Comparison of ENCODE assay signal across 1 cellular context in the genomic region with DNA sequence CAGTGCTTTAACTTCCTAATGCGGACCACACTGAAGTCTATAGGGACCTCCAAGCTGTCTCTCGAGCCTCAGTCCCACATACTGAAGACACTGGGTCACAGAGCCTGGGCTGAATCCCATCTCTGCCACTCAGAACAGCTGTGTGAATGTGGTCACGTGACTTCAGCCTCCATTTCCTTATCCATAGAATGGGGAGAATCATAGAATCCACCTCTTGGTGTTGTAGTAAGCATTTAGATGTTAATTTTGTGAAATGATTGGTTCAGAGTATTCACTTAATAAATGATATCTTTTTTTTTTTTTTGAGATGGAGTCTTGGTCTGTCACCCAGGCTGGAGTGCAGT.
TF ChIP-seq lines count a peak whose summit lies in the region.

No MANE protein-coding gene starts in this region.

TF ChIP-seq in K562, 482 proteins besides CTCF, POLR2A, EP300 and RAD21:
- TF ChIP-seq USF1 (CRISPR knock-in tag; IDR thresholded peaks at IDR 0.05) (peak; percentile 66), PRPF4 (IDR thresholded peaks at IDR 0.05; ENCODE audit: insufficient read depth, low read depth, low read length, poor library complexity, severe bottlenecking) (no peak), ARID1B (IDR thresholded peaks at IDR 0.05) (no peak), CBFA2T2 (conservative IDR thresholded peaks at IDR 0.05) (peak; percentile 58), ZNF695 (CRISPR knock-in tag; IDR thresholded peaks at IDR 0.05) (no peak), MIER1 (IDR thresholded peaks at IDR 0.05; ENCODE audit: low read depth) (no peak), HNRNPLL (IDR thresholded peaks at IDR 0.05; ENCODE audit: low read depth, low read length, poor library complexity, severe bottlenecking) (no peak), ILF3 (IDR thresholded peaks at IDR 0.05; ENCODE audit: borderline replicate concordance) (no peak), TOE1 (IDR thresholded peaks at IDR 0.05; ENCODE audit: borderline replicate concordance) (peak; percentile 65; the same call in 1 of the 2 replicates), TOE1 (CRISPR knock-in tag; IDR thresholded peaks at IDR 0.05; ENCODE audit: borderline replicate concordance, low read depth) (no peak), CC2D1A (IDR thresholded peaks at IDR 0.05) (no peak), BHLHE40 (IDR thresholded peaks at IDR 0.05; ENCODE audit: low read length) (peak; percentile 13), ERF (CRISPR knock-in tag; IDR thresholded peaks at IDR 0.05) (no peak), ZNF239 (CRISPR knock-in tag; IDR thresholded peaks at IDR 0.05) (no peak), GTF3C2 (IDR thresholded peaks at IDR 0.05; ENCODE audit: borderline replicate concordance, extremely low read depth, insufficient read length) (no peak), MCM3 (IDR thresholded peaks at IDR 0.05) (no peak), RFX7 (CRISPR knock-in tag; IDR thresholded peaks at IDR 0.05) (no peak), ZNF134 (CRISPR knock-in tag; conservative IDR thresholded peaks at IDR 0.05) (no peak), PML (IDR thresholded peaks at IDR 0.05; ENCODE audit: low read length) (no peak), RBBP5 (IDR thresholded peaks at IDR 0.05; ENCODE audit: borderline replicate concordance, insufficient read depth, low read length, poor library complexity, severe bottlenecking) (no peak), ZNF184 (CRISPR knock-in tag; IDR thresholded peaks at IDR 0.05) (no peak), TBL1XR1 (IDR thresholded peaks at IDR 0.05; ENCODE audit: low read length in 2 of 2) (no peak), RREB1 (CRISPR knock-in tag; IDR thresholded peaks at IDR 0.05) (no peak), USF2 (CRISPR knock-in tag; IDR thresholded peaks at IDR 0.05) (peak; percentile 72), ZNF407 (IDR thresholded peaks at IDR 0.05; ENCODE audit: low read depth) (no peak), RAD51 (IDR thresholded peaks at IDR 0.05; ENCODE audit: borderline replicate concordance, low read depth) (peak; percentile 85), RBM25 (IDR thresholded peaks at IDR 0.05; ENCODE audit: low read depth, low read length, severe bottlenecking) (peak; percentile 46)
- TF ChIP-seq, protein P1, sequence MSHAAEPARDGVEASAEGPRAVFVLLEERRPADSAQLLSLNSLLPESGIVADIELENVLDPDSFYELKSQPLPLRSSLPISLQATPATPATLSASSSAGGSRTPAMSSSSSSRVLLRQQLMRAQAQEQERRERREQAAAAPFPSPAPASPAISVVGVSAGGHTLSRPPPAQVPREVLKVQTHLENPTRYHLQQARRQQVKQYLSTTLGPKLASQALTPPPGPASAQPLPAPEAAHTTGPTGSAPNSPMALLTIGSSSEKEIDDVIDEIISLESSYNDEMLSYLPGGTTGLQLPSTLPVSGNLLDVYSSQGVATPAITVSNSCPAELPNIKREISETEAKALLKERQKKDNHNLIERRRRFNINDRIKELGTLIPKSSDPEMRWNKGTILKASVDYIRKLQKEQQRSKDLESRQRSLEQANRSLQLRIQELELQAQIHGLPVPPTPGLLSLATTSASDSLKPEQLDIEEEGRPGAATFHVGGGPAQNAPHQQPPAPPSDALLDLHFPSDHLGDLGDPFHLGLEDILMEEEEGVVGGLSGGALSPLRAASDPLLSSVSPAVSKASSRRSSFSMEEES (CRISPR knock-in tag; IDR thresholded peaks at IDR 0.05), result peak; percentile 95
- TF ChIP-seq, protein P2, sequence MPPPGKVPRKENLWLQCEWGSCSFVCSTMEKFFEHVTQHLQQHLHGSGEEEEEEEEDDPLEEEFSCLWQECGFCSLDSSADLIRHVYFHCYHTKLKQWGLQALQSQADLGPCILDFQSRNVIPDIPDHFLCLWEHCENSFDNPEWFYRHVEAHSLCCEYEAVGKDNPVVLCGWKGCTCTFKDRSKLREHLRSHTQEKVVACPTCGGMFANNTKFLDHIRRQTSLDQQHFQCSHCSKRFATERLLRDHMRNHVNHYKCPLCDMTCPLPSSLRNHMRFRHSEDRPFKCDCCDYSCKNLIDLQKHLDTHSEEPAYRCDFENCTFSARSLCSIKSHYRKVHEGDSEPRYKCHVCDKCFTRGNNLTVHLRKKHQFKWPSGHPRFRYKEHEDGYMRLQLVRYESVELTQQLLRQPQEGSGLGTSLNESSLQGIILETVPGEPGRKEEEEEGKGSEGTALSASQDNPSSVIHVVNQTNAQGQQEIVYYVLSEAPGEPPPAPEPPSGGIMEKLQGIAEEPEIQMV (tag; conservative IDR thresholded peaks at IDR 0.05; ENCODE audit: low read depth), result 0 out of 2 replicates have a peak, but pooled peaks have one; percentile 15
